20 cellular contexts compared by ENCODE assay signal in genomic region chr4:183139972-183140570, GRCh38.
"Had no signal": no experiment of that assay in that cellular context is flagged by ENCODE, and none has a peak within 500 bp of the region (broad histone marks: within the 10 kb centered on the region; RNA-seq: fewer than 3 reads in every experiment).

No MANE protein-coding gene starts in this region.

- H3K27me3 ChIP-seq: breast epithelium, gastrocnemius medialis, heart left ventricle, left lung, tibial artery, uterus had no signal

- H3K27ac Mint-ChIP-seq: activated CD4-positive, alpha-beta memory T cell treated with anti-CD3 and anti-CD28 coated beads for 36 hours; activated CD4-positive, alpha-beta T cell treated with anti-CD3 and anti-CD28 coated beads for 36 hours; activated naive CD4-positive, alpha-beta T cell treated with anti-CD3 and anti-CD28 coated beads for 36 hours; nephron had no signal

- H3K4me3 ChIP-seq: breast epithelium, gastrocnemius medialis, heart left ventricle, left lung, tibial artery, uterus had no signal

- DNase-seq: activated CD4-positive, alpha-beta memory T cell treated with anti-CD3 and anti-CD28 coated beads for 36 hours; activated CD4-positive, alpha-beta T cell treated with anti-CD3 and anti-CD28 coated beads for 36 hours; activated naive CD4-positive, alpha-beta T cell treated with anti-CD3 and anti-CD28 coated beads for 36 hours; aorta; cortex of kidney; effector CD4-positive, alpha-beta T cell; gastrocnemius medialis; heart left ventricle; left lung; midbrain; posterior cingulate gyrus; stimulated activated CD4-positive, alpha-beta T cell treated with anti-CD3 and anti-CD28 coated beads, Interleukin-2, amount 100 ng/mL, for 24 hours; stimulated activated naive CD4-positive, alpha-beta T cell treated with Interleukin-2 at 50 U/mL for 16 hours; substantia nigra; T-helper 2 cell; tibial artery; uterus; WERI-Rb-1 had no signal

- H3K27ac ChIP-seq: breast epithelium, gastrocnemius medialis, heart left ventricle, left lung, tibial artery, uterus, WERI-Rb-1 had no signal

- H3K9me3 ChIP-seq: breast epithelium, gastrocnemius medialis, heart left ventricle, left lung, tibial artery, uterus had no signal

- H3K27me3 Mint-ChIP-seq: activated CD4-positive, alpha-beta memory T cell treated with anti-CD3 and anti-CD28 coated beads for 36 hours had no signal

- H3K9me3 Mint-ChIP-seq: activated CD4-positive, alpha-beta memory T cell treated with anti-CD3 and anti-CD28 coated beads for 36 hours; activated naive CD4-positive, alpha-beta T cell treated with anti-CD3 and anti-CD28 coated beads for 36 hours; nephron had no signal

- ATAC-seq: activated CD4-positive, alpha-beta T cell treated with anti-CD3 and anti-CD28 coated beads for 36 hours; gastrocnemius medialis; heart left ventricle; left lung had no signal

- H3K4me3 Mint-ChIP-seq: activated CD4-positive, alpha-beta memory T cell treated with anti-CD3 and anti-CD28 coated beads for 36 hours; activated CD4-positive, alpha-beta T cell treated with anti-CD3 and anti-CD28 coated beads for 36 hours; activated naive CD4-positive, alpha-beta T cell treated with anti-CD3 and anti-CD28 coated beads for 36 hours; nephron had no signal

- H3K36me3 ChIP-seq: breast epithelium, gastrocnemius medialis, heart left ventricle, left lung, tibial artery, uterus, WERI-Rb-1 had no signal
